Comparison of ENCODE assay signal across 10 cellular contexts in the genomic region with DNA sequence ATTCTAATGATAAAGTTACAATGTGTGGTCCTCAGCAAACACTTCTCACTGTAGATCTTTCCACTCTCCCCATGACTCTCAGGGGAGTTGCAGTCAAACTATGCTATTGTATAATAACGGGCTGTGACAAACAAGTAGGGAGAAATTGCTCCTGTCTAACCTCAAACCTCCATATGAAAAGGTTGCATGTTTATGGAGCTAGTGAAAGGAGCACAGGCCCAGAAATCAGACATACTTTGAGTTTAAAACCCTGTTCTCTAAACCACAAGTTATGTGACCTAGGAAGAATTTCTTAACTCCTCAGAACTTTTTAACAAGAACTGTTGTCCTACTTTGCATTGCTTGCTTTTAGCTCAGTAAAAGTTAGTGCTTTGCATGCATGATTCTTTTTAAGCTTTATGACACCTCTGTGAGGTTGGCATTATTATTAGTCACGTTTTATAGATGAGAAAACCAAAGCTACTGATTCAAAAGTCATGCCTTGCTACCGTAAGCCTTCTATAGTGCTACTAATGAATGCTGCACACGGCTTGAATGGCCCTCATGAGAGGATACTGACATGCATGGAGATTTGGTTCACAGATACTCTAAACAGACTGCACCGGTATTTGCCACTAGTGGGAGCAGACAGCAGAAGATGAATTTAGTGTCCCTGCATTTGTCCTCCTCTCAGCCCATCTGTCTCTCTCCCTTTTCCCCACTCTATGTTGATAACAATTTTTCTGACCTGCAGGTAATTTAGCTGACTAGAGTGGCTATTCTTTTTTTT.
A peak's percentile ranks its signal among the peaks of the same experiment; 100 is the strongest.
DNase-seq lines count a peak whose midpoint lies in the region; FAIRE-seq and TF ChIP-seq lines count a peak whose summit lies in the region.
"Had no signal": no experiment of that assay in that cellular context is flagged by ENCODE, and none has a peak within 500 bp of the region (broad histone marks: within the 10 kb centered on the region; RNA-seq: fewer than 3 reads in every experiment).

No MANE protein-coding gene starts in this region.

- H3K4me3 ChIP-seq in brain microvascular endothelial cell (ENCODE audit: low read depth, low read length): no peak overlapping the region
- H3K4me3 ChIP-seq in prostate gland: no peak overlapping the region
- H3K4me3 ChIP-seq: thyroid gland had no signal

- H3K27me3 Mint-ChIP-seq in neural crest cell (ENCODE audit: low read depth): no peaks in the 10 kb centered on the region

- H3K36me3 Mint-ChIP-seq in neural crest cell (ENCODE audit: low read depth): peaks cover 8% of the 10 kb centered on the region

- intact Hi-C loops in prostate gland (cut with DNase I): no loop called here

- H3K36me3 ChIP-seq in brain microvascular endothelial cell (replicated peaks) (no peaks in the 10 kb centered on the region), prostate gland (no peaks in the 10 kb centered on the region)
- H3K36me3 ChIP-seq: thyroid gland had no signal

- no peak for FAIRE-seq in GM19239 (lab: Jason Lieb, UNC)

- H3K9me3 ChIP-seq in prostate gland: no peaks in the 10 kb centered on the region
- H3K9me3 ChIP-seq: thyroid gland had no signal

- WGBS in prostate gland: 56% methylated on average over 5 of the region's 5 CpGs

- in situ Hi-C loops in brain microvascular endothelial cell (cut with HindIII; ENCODE audit: low pct_ligation_motif_present, low sequenced_read_pairs): no loop called here

- H3K27me3 ChIP-seq in brain microvascular endothelial cell (replicated peaks): no peaks in the 10 kb centered on the region
- no peaks in the 10 kb centered on the region for H3K27me3 ChIP-seq in prostate gland (replicated peaks; ENCODE audit: insufficient read depth)
- H3K27me3 ChIP-seq: thyroid gland had no signal

- TF ChIP-seq CTCF in brain microvascular endothelial cell (IDR thresholded peaks at IDR 0.05; ENCODE audit: low read depth, low read length, missing control alignments): peak; percentile 61
- TF ChIP-seq CTCF in neural crest cell (conservative IDR thresholded peaks at IDR 0.05): peak; percentile 30
- no peak for TF ChIP-seq CTCF in prostate gland (IDR thresholded peaks at IDR 0.05)

- H3K9me3 Mint-ChIP-seq in neural crest cell: peaks cover 11% of the 10 kb centered on the region

- no peaks in the 10 kb centered on the region for H3K4me1 ChIP-seq in prostate gland (replicated peaks)
- H3K4me1 ChIP-seq: thyroid gland had no signal

- no peak for TF ChIP-seq POLR2A in prostate gland (IDR thresholded peaks at IDR 0.05)

- DNase-seq in NCI-H1092 treated with DMSO at 0.1 percent for 48 hours (lab: John Stamatoyannopoulos, UW) (peak; percentile 2), NCI-H1092 (lab: John Stamatoyannopoulos, UW) (no peak), HuH-7 (ENCODE audit: low spot score) (peak; percentile 6), brain microvascular endothelial cell (peak; percentile 11), neural crest cell (ENCODE audit: low read depth, low spot score) (no peak), prostate gland (ENCODE audit: low spot score) (no peak), GM19239 (ENCODE audit: insufficient read length, low spot score) (no peak)
- DNase-seq in NK-92 treated with Interleukin-12 subunit alpha and Interleukin-12 subunit beta, amount 100 ng/mL, for 24 hours (lab: John Stamatoyannopoulos, UW): no peak
- DNase-seq: cerebellar nuclear complex, thyroid gland had no signal

- peaks cover 4% of the 10 kb centered on the region for H3K4me1 Mint-ChIP-seq in neural crest cell

- H3K27ac ChIP-seq in brain microvascular endothelial cell (no peak overlapping the region), prostate gland (no peak overlapping the region)
- H3K27ac ChIP-seq: thyroid gland had no signal

- H3K27ac Mint-ChIP-seq in neural crest cell (ENCODE audit: unreplicated experiment): no peak overlapping the region

- H3K4me3 Mint-ChIP-seq in neural crest cell: no peak overlapping the region

Comparison
In these comparisons a context has a peak if more than half of its experiments do, and no peak if none do; other contexts are left out.
1. DNase-seq: peak in NCI-H1092 treated with DMSO at 0.1 percent for 48 hours (single experiment), HuH-7 (single experiment) and brain microvascular endothelial cell (single experiment); none in NCI-H1092 (single experiment), neural crest cell (single experiment), prostate gland (single experiment), NK-92 treated with Interleukin-12 subunit alpha and Interleukin-12 subunit beta, amount 100 ng/mL, for 24 hours (single experiment) and GM19239 (single experiment).
2. CTCF ChIP-seq: peak in brain microvascular endothelial cell (single experiment) and neural crest cell (single experiment); none in prostate gland (0 of 4).